In genomic region chr20:46192376-46192944, GRCh38 we compare ENCODE assay signal across 12 cellular contexts.
A peak's percentile ranks its signal among the peaks of the same experiment; 100 is the strongest.
DNase-seq lines count a peak whose midpoint lies in the region; FAIRE-seq and TF ChIP-seq lines count a peak whose summit lies in the region.
"Had no signal": no experiment of that assay in that cellular context is flagged by ENCODE, and none has a peak within 500 bp of the region (broad histone marks: within the 10 kb centered on the region; RNA-seq: fewer than 3 reads in every experiment).

No MANE protein-coding gene starts in this region.

- no peak overlapping the region for H3K4me2 ChIP-seq in SK-N-SH

- H3K36me3 ChIP-seq in HEK293 (ENCODE audit: control insufficient read depth in 2 of 2, insufficient read depth in 1 of 2, low read length in 2 of 2) (no peaks in the 10 kb centered on the region), SK-N-SH (replicated peaks in 1 of 2; ENCODE audit: control insufficient read depth in 1 of 2, insufficient read depth in 2 of 2, low read length in 1 of 2) (no peaks in the 10 kb centered on the region)

- no peaks in the 10 kb centered on the region for H3K79me2 ChIP-seq in SK-N-SH (ENCODE audit: insufficient read depth)

- no peak overlapping the region for H3K4me3 ChIP-seq in HEK293 (ENCODE audit: low read depth, low read length)
- no peak overlapping the region for H3K4me3 ChIP-seq in SK-N-SH (ENCODE audit: low read depth in 2 of 2, low read length in 1 of 2)

- CTCF ChIA-PET in HEK293 (lab: Yijun Ruan, JAX) (interaction anchor here (2.0 kb wide), 1 partner anchor 17 kb away, joined by 4 read pairs; no protein-coding TSS in a partner anchor), SK-N-SH (lab: Yijun Ruan, JAX) (interaction anchor here (0.5 to 4.0 kb wide), 13 partner anchors 9 to 205 kb away, joined by 3 to 20 read pairs (median 3); no protein-coding TSS in a partner anchor)

- TF ChIP-seq CTCF in HEK293 (tag by site-specific recombination; IDR thresholded peaks at IDR 0.05) (no peak), SK-N-SH (IDR thresholded peaks at IDR 0.05) (no peak)

- H3K9me3 ChIP-seq in HEK293 (ENCODE audit: control insufficient read depth, insufficient read depth, low read depth, low read length) (no peaks in the 10 kb centered on the region), SK-N-SH (no peaks in the 10 kb centered on the region)

- H3K9me2 ChIP-seq in SK-N-SH, result no peaks in the 10 kb centered on the region

- no peak for TF ChIP-seq POLR2A in GM12891 (IDR thresholded peaks at IDR 0.05; ENCODE audit: low read depth, low read length)

- no peaks in the 10 kb centered on the region for H4K20me1 ChIP-seq in SK-N-SH (ENCODE audit: insufficient read depth)

- H3K4me1 ChIP-seq in HEK293 (ENCODE audit: control insufficient read depth, insufficient read depth, low read length), result no peaks in the 10 kb centered on the region
- peaks cover 0 to 37% of the 10 kb centered on the region in 2 experiments; a peak in 1 of 4 replicates for H3K4me1 ChIP-seq in SK-N-SH (ENCODE audit: control insufficient read depth in 1 of 2, insufficient read depth in 2 of 2, low read depth in 1 of 2, low read length in 1 of 2)

- DNase-seq in DMS 273 (lab: John Stamatoyannopoulos, UW; ENCODE audit: unreplicated experiment) (peak; percentile 76), SK-N-SH (peak; percentile 89), left kidney (ENCODE audit: low read depth, low spot score) (peak; percentile 96), GM12891 (ENCODE audit: insufficient read length, low spot score) (no peak), NCI-H1048 (lab: John Stamatoyannopoulos, UW) (no peak)
- no peak for DNase-seq in stimulated activated CD4-positive, alpha-beta T cell treated with anti-CD3 and anti-CD28 coated beads, Interleukin-15, amount 100 ng/mL, for 24 hours
- DNase-seq: CD8-positive, alpha-beta memory T cell; KBM-7; NCI-H1105; NCI-H2081 treated with DMSO at 0.1 percent for 48 hours; PC-3 had no signal

- H3K27me3 ChIP-seq in SK-N-SH (ENCODE audit: insufficient read depth), result 0 out of 2 replicates have a peak, but pooled peaks cover 4% of the 10 kb centered on the region

- no peak overlapping the region for H2AFZ ChIP-seq in SK-N-SH (ENCODE audit: low read depth)

- no peak overlapping the region for H3K9ac ChIP-seq in SK-N-SH

- no peak; the same call in 1 of the 2 replicates for TF ChIP-seq RAD21 in SK-N-SH (IDR thresholded peaks at IDR 0.05; ENCODE audit: low read length)

- TF ChIP-seq EP300 in SK-N-SH (IDR thresholded peaks at IDR 0.05; ENCODE audit: borderline replicate concordance in 1 of 2, low read depth in 1 of 2, low read length in 1 of 2), result peak in 1 of 2 experiments; percentile 67; a peak in 2 of 4 replicates

- POLR2A ChIA-PET in HEK293 (lab: Yijun Ruan, JAX) (interaction anchor here (0.6 kb wide), 2 partner anchors 11 to 326 kb away, joined by 5 read pairs; no protein-coding TSS in a partner anchor), SK-N-SH (lab: Yijun Ruan, JAX) (interaction anchor here (0.5 kb wide), 1 partner anchor 1396 kb away, joined by 4 read pairs; no protein-coding TSS in a partner anchor)

- H3K27ac ChIP-seq in HEK293 (ENCODE audit: extremely low read depth, low read depth, low read length) (no peak overlapping the region), SK-N-SH (ENCODE audit: low read depth in 2 of 2, low read length in 1 of 2) (peak overlapping the region in 1 of 2 experiments; percentile 31; a peak in 1 of 4 replicates)

- no peak for FAIRE-seq in GM12891 (lab: Jason Lieb, UNC)

- 6% methylated on average over 2 of the region's 6 CpGs for WGBS in SK-N-SH (ENCODE audit: low lambda C conversion rate)

- no peaks in the 10 kb centered on the region for H3F3A ChIP-seq in SK-N-SH (replicated peaks; ENCODE audit: insufficient read depth)

TF ChIP-seq in HEK293, 187 proteins besides CTCF, POLR2A, EP300 and RAD21 (continues in another document):
- TF ChIP-seq ZNF146 (tag by site-specific recombination; IDR thresholded peaks at IDR 0.05) (no peak), ZNF274 (IDR thresholded peaks at IDR 0.05; ENCODE audit: low read length) (no peak), ZNF274 (tag by site-specific recombination; IDR thresholded peaks at IDR 0.05; ENCODE audit: borderline replicate concordance) (no peak), ZSCAN5A (tag by site-specific recombination; IDR thresholded peaks at IDR 0.05) (no peak), ZNF214 (tag by site-specific recombination; IDR thresholded peaks at IDR 0.05; ENCODE audit: borderline replicate concordance) (no peak), ZNF202 (tag by site-specific recombination; IDR thresholded peaks at IDR 0.05; ENCODE audit: borderline replicate concordance) (no peak), ZNF747 (tag by site-specific recombination; IDR thresholded peaks at IDR 0.05) (no peak), ZNF169 (tag by site-specific recombination; IDR thresholded peaks at IDR 0.05) (no peak), ZNF521 (tag by site-specific recombination; IDR thresholded peaks at IDR 0.05) (no peak), ZFHX2 (tag by site-specific recombination; conservative IDR thresholded peaks at IDR 0.05) (peak; percentile 84)

TF ChIP-seq in SK-N-SH, 30 proteins besides CTCF, POLR2A, EP300 and RAD21:
- TF ChIP-seq MXI1 (IDR thresholded peaks at IDR 0.05; ENCODE audit: low read depth, low read length), result peak; percentile 24; the same call in 1 of the 2 replicates
- TF ChIP-seq ELF1 (IDR thresholded peaks at IDR 0.05), result no peak
- no peak for TF ChIP-seq SIN3A (IDR thresholded peaks at IDR 0.05; ENCODE audit: borderline replicate concordance, low read depth, low read length)
- no peak for TF ChIP-seq YY1 (IDR thresholded peaks at IDR 0.05; ENCODE audit: low read depth)
- no peak for TF ChIP-seq USF1 (IDR thresholded peaks at IDR 0.05; ENCODE audit: borderline replicate concordance, low read depth)
- peak; percentile 75 for TF ChIP-seq RCOR1 (IDR thresholded peaks at IDR 0.05; ENCODE audit: low read length)
- TF ChIP-seq GATA2 (CRISPR knock-in tag; IDR thresholded peaks at IDR 0.05), result peak; percentile 74
- TF ChIP-seq JUND (IDR thresholded peaks at IDR 0.05), result no peak
- no peak for TF ChIP-seq GABPA (IDR thresholded peaks at IDR 0.05; ENCODE audit: low read depth)
- peak; percentile 63 for TF ChIP-seq CHD2 (IDR thresholded peaks at IDR 0.05; ENCODE audit: low read length, partially characterized antibody)
- TF ChIP-seq TEAD4 (IDR thresholded peaks at IDR 0.05; ENCODE audit: borderline replicate concordance, insufficient read depth), result no peak

TF ChIP-seq in GM12891, 5 proteins besides CTCF, POLR2A, EP300 and RAD21:
- TF ChIP-seq POU2F2 (IDR thresholded peaks at IDR 0.05; ENCODE audit: low read depth, low read length) (no peak), POLR2AphosphoS5 (IDR thresholded peaks at IDR 0.05; ENCODE audit: low read depth, low read length) (no peak), PAX5 (IDR thresholded peaks at IDR 0.05; ENCODE audit: insufficient read depth, low read length, severe bottlenecking) (no peak), TAF1 (IDR thresholded peaks at IDR 0.05; ENCODE audit: low read depth, low read length) (no peak), SPI1 (IDR thresholded peaks at IDR 0.05; ENCODE audit: low read depth, low read length) (no peak)

Comparison
In these comparisons a context has a peak if more than half of its experiments do, and no peak if none do; other contexts are left out.
1. DNase-seq: peak in DMS 273 (single experiment), SK-N-SH (single experiment) and left kidney (single experiment); none in stimulated activated CD4-positive, alpha-beta T cell treated with anti-CD3 and anti-CD28 coated beads, Interleukin-15, amount 100 ng/mL, for 24 hours (single experiment), GM12891 (single experiment) and NCI-H1048 (single experiment).